27 cellular contexts compared by ENCODE assay signal in genomic region chr5:6856658-6857057, GRCh38.
A peak's percentile ranks its signal among the peaks of the same experiment; 100 is the strongest.
DNase-seq lines count a peak whose midpoint lies in the region; TF ChIP-seq lines count a peak whose summit lies in the region.
"Had no signal": no experiment of that assay in that cellular context is flagged by ENCODE, and none has a peak within 500 bp of the region (broad histone marks: within the 10 kb centered on the region; RNA-seq: fewer than 3 reads in every experiment).

No MANE protein-coding gene starts in this region.

- no peaks in the 10 kb centered on the region for H3K4me1 ChIP-seq in osteoblast (ENCODE audit: insufficient read depth, low read length)
- H3K4me1 ChIP-seq: HAP-1, suprapubic skin, upper lobe of right lung had no signal

- no peaks in the 10 kb centered on the region for H3K79me2 ChIP-seq in osteoblast (ENCODE audit: insufficient read depth, low read length)

- no peak overlapping the region for H3K4me2 ChIP-seq in osteoblast (ENCODE audit: insufficient read depth, low read length)

- DNase-seq in NCI-H748 (lab: John Stamatoyannopoulos, UW; ENCODE audit: unreplicated experiment): peak; percentile 56
- DNase-seq in NCI-H748 treated with DMSO at 0.1 percent for 48 hours (lab: John Stamatoyannopoulos, UW): no peak
- peak; percentile 38 for DNase-seq in NCI-H345 treated with DMSO at 0.1 percent for 48 hours (lab: John Stamatoyannopoulos, UW; ENCODE audit: unreplicated experiment)
- DNase-seq in coronary artery (ENCODE audit: low spot score): peak; percentile 35
- DNase-seq in EL: no peak
- DNase-seq in stimulated activated CD4-positive, alpha-beta T cell treated with anti-CD3 and anti-CD28 coated beads, Interleukin-4, amount 100 ng/mL, for 1 hour: no peak
- DNase-seq in osteoblast (ENCODE audit: insufficient read length, low spot score, missing footprints): no peak
- DNase-seq in NCI-H1436 (lab: John Stamatoyannopoulos, UW): no peak
- DNase-seq: activated CD4-positive, alpha-beta memory T cell treated with anti-CD3 and anti-CD28 coated beads, Interleukin-2, amount 10 ng/mL, durations not matched to agents 7 days and 5 days; activated CD4-positive, alpha-beta T cell treated with anti-CD3 and anti-CD28 coated beads for 1 hour; activated CD8-positive, alpha-beta memory T cell treated with anti-CD3 and anti-CD28 coated beads, Interleukin-2, amount 50 U/mL, for 48 hours; activated naive CD4-positive, alpha-beta T cell treated with anti-CD3 and anti-CD28 coated beads, Interleukin-2, amount 50 U/mL, for 16 hours; amygdala; CD4-positive, alpha-beta T cell; effector CD4-positive, alpha-beta T cell; kidney; MG63; NCI-H2081; NCI-H526; RPMI8226; stimulated activated naive CD4-positive, alpha-beta T cell; upper lobe of right lung had no signal

- H4K20me1 ChIP-seq in osteoblast (ENCODE audit: insufficient read depth, low read length): no peaks in the 10 kb centered on the region

- H3K4me3 ChIP-seq in coronary artery: no peak overlapping the region
- H3K4me3 ChIP-seq in osteoblast (ENCODE audit: insufficient read depth, low read length): no peak overlapping the region
- H3K4me3 ChIP-seq: HAP-1, K562, lung, MG63, suprapubic skin, upper lobe of right lung had no signal

- H3K9me3 ChIP-seq in osteoblast (ENCODE audit: low read depth, low read length): no peaks in the 10 kb centered on the region
- H3K9me3 ChIP-seq: HAP-1, suprapubic skin, upper lobe of right lung had no signal

- no peaks in the 10 kb centered on the region for H3K27me3 ChIP-seq in osteoblast (ENCODE audit: insufficient read depth, low read length)
- H3K27me3 ChIP-seq: MG63, suprapubic skin, upper lobe of right lung had no signal

- no peaks in the 10 kb centered on the region for H3K36me3 ChIP-seq in osteoblast (ENCODE audit: insufficient read depth, low read length)
- H3K36me3 ChIP-seq: HAP-1, MG63, suprapubic skin, upper lobe of right lung had no signal

- TF ChIP-seq CTCF in coronary artery (IDR thresholded peaks at IDR 0.05): no peak
- no peak for TF ChIP-seq CTCF in osteoblast (IDR thresholded peaks at IDR 0.05; ENCODE audit: extremely low read depth, low read depth, low read length)

- H3K27ac ChIP-seq in coronary artery (no peak overlapping the region), osteoblast (ENCODE audit: low read depth, low read length) (no peak overlapping the region)
- H3K27ac ChIP-seq: 22Rv1, suprapubic skin, upper lobe of right lung had no signal

- H2AFZ ChIP-seq in osteoblast (ENCODE audit: low read length): no peak overlapping the region

Comparison
In these comparisons a context has a peak if more than half of its experiments do, and no peak if none do; other contexts are left out.
1. DNase-seq: peak in NCI-H748 (single experiment), NCI-H345 treated with DMSO at 0.1 percent for 48 hours (single experiment) and coronary artery (single experiment); none in NCI-H748 treated with DMSO at 0.1 percent for 48 hours (single experiment), EL (single experiment), stimulated activated CD4-positive, alpha-beta T cell treated with anti-CD3 and anti-CD28 coated beads, Interleukin-4, amount 100 ng/mL, for 1 hour (single experiment), osteoblast (single experiment) and NCI-H1436 (single experiment).